ENCODE assay signal across 8 cellular contexts in genomic region chr2:28751956-28752607, GRCh38. TPM values are rescaled to one million over a fixed set of nuclear protein-coding genes. Genes with fewer than 3 reads are reported as not detected.
A peak's percentile ranks its signal among the peaks of the same experiment; 100 is the strongest.
DNase-seq lines count a peak whose midpoint lies in the region; ATAC-seq, FAIRE-seq and TF ChIP-seq lines count a peak whose summit lies in the region.

No MANE protein-coding gene starts in this region.

- H3K27ac ChIP-seq in KMS-11 (peak overlapping the region; percentile 99), neural cell (ENCODE audit: low read length) (peak overlapping the region; percentile 98)

- H3K36me3 ChIP-seq in KMS-11 (ENCODE audit: insufficient read depth) = no peaks in the 10 kb centered on the region
- H3K36me3 ChIP-seq in neural cell (ENCODE audit: insufficient read depth, low read length) = no peaks in the 10 kb centered on the region

- no peaks in the 10 kb centered on the region for H3K9me3 ChIP-seq in neural cell (ENCODE audit: low read length)

- H3K9ac ChIP-seq in KMS-11 (peak overlapping the region; percentile 97), neural cell (ENCODE audit: low read length) (peak overlapping the region; percentile 99)

- TF ChIP-seq EP300 in neural cell (conservative IDR thresholded peaks at IDR 0.05; ENCODE audit: poor library complexity, severe bottlenecking) = no peak

- H2AFZ ChIP-seq in KMS-11 (ENCODE audit: low read depth) (peak overlapping the region; percentile 36), neural cell (ENCODE audit: low read depth, low read length) (peak overlapping the region; percentile 63)

- ATAC-seq in GM21723 (IDR thresholded peaks at IDR 0.05; ENCODE audit: unreplicated experiment) = peak; percentile 36

- H3K27me3 ChIP-seq in KMS-11 (ENCODE audit: insufficient read depth, low read depth) (no peaks in the 10 kb centered on the region), neural cell (ENCODE audit: insufficient read depth, low read depth, low read length) (no peaks in the 10 kb centered on the region)

- no peaks in the 10 kb centered on the region for H3F3A ChIP-seq in neural cell (ENCODE audit: insufficient read depth, low read length, poor library complexity, severe bottlenecking)

- TF ChIP-seq RAD21 in neural cell (conservative IDR thresholded peaks at IDR 0.05) = no peak

- FAIRE-seq in D721Med (lab: Jason Lieb, UNC) = no peak

- DNase-seq in NCI-H510A (lab: John Stamatoyannopoulos, UW) (peak; percentile 90), NCI-H510A treated with DMSO at 0.1 percent for 48 hours (lab: John Stamatoyannopoulos, UW) (no peak), fibroblast of mammary gland (ENCODE audit: low read depth) (no peak), D721Med (ENCODE audit: insufficient read length, low spot score) (no peak)
- peak; percentile 42 for DNase-seq in activated CD8-positive, alpha-beta memory T cell treated with anti-CD3 and anti-CD28 coated beads, Interleukin-2, amount 50 U/mL, for 4 hours

- TF ChIP-seq CTCF in KMS-11 (conservative IDR thresholded peaks at IDR 0.05; ENCODE audit: low read depth, low read length) = no peak
- no peak for TF ChIP-seq CTCF in fibroblast of mammary gland (conservative IDR thresholded peaks at IDR 0.05; ENCODE audit: control insufficient read depth, insufficient read depth, low read depth, low read length)
- TF ChIP-seq CTCF in neural cell (IDR thresholded peaks at IDR 0.05; ENCODE audit: poor library complexity, severe bottlenecking) = no peak
- no peak for TF ChIP-seq CTCF in D721Med (IDR thresholded peaks at IDR 0.05; ENCODE audit: insufficient read depth, missing control alignments)

- H3K4me2 ChIP-seq in KMS-11 (peak overlapping the region; percentile 59; the same call in 1 of the 2 replicates), neural cell (ENCODE audit: low read length) (no peak overlapping the region)

- peaks cover 61% of the 10 kb centered on the region for H3K4me1 ChIP-seq in KMS-11 (ENCODE audit: low read depth, poor library complexity, severe bottlenecking)

- H4K20me1 ChIP-seq in KMS-11 (ENCODE audit: insufficient read depth) (peaks cover 28% of the 10 kb centered on the region), neural cell (ENCODE audit: insufficient read depth) (peaks cover 9% of the 10 kb centered on the region)

- peaks cover 67% of the 10 kb centered on the region for H3K79me2 ChIP-seq in KMS-11 (ENCODE audit: insufficient read depth, low read depth)
- peaks cover 47% of the 10 kb centered on the region for H3K79me2 ChIP-seq in neural cell (replicated peaks; ENCODE audit: insufficient read depth, low read length)

- H3K4me3 ChIP-seq in KMS-11 (IDR thresholded peaks at IDR 0.05; ENCODE audit: insufficient read depth, low read depth, low read length) (peak overlapping the region; percentile 23), fibroblast of mammary gland (ENCODE audit: control insufficient read depth, low read depth, low read length) (peak overlapping the region; percentile 99), neural cell (ENCODE audit: low read length) (peak overlapping the region; percentile 90)

- no peaks in the 10 kb centered on the region for H3K9me2 ChIP-seq in neural cell (ENCODE audit: insufficient read depth, low read length)

TF ChIP-seq in neural cell, 6 proteins besides CTCF, POLR2A, EP300 and RAD21:
- TF ChIP-seq SMC3 (conservative IDR thresholded peaks at IDR 0.05; ENCODE audit: poor library complexity) = no peak
- TF ChIP-seq MXI1 (conservative IDR thresholded peaks at IDR 0.05; ENCODE audit: poor library complexity, severe bottlenecking) = no peak
- peak; percentile 98 for TF ChIP-seq REST (IDR thresholded peaks at IDR 0.05; ENCODE audit: borderline replicate concordance)
- no peak for TF ChIP-seq EZH2 (IDR thresholded peaks at IDR 0.05; ENCODE audit: borderline replicate concordance, insufficient read depth, low read length, poor library complexity, severe bottlenecking)
- TF ChIP-seq POLR2AphosphoS5 (IDR thresholded peaks at IDR 0.05) = peak; percentile 96
- TF ChIP-seq TAF1 (IDR thresholded peaks at IDR 0.05; ENCODE audit: low read depth) = peak; percentile 95

RNA-seq across cellular contexts. Expression of gene PPP1CB, which starts 0.5 kb away (rescaled TPM):
- 135 and 239 TPM in 2 replicates for polyA plus RNA-seq in neural cell
- 360 and 371 TPM in 2 replicates for polyA minus RNA-seq in neural cell

RNA-seq across cellular contexts. Expression of gene SPDYA, which starts 58.6 kb away (rescaled TPM):
- 0.22 and 0.46 TPM in 2 replicates for polyA plus RNA-seq in neural cell
- polyA minus RNA-seq in neural cell = 1.2 and 1.4 TPM in 2 replicates

Comparison
In these comparisons a context has a peak if more than half of its experiments do, and no peak if none do; other contexts are left out.
1. DNase-seq: peak in NCI-H510A (single experiment) and activated CD8-positive, alpha-beta memory T cell treated with anti-CD3 and anti-CD28 coated beads, Interleukin-2, amount 50 U/mL, for 4 hours (single experiment); none in NCI-H510A treated with DMSO at 0.1 percent for 48 hours (single experiment), fibroblast of mammary gland (single experiment) and D721Med (single experiment).
2. H3K4me3 ChIP-seq: peak in every context shown above with its lines; median percentile 99 in fibroblast of mammary gland; 90 in neural cell; 23 in KMS-11.